16 cellular contexts compared by ENCODE assay signal in the genomic region with DNA sequence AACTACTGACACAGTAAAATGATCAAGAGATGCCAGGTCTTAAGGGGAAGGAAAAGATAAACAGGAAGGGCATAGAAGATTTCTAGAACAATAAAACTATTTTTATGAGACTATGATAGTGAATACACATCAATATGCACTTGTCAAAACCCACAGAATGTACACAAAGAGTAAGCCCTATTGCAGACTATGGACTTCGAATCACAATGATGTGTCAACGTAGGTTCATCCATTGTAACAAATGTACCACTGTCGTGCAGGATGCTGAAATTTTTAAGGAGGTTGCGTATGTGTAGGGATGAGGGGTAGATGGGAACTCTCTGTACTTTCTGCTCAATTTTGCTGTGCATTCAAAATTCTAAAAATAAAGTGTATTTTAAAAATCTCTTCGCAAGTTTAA.
DNase-seq lines count a peak whose midpoint lies in the region; ATAC-seq, FAIRE-seq and TF ChIP-seq lines count a peak whose summit lies in the region.
"Had no signal": no experiment of that assay in that cellular context is flagged by ENCODE, and none has a peak within 500 bp of the region (broad histone marks: within the 10 kb centered on the region; RNA-seq: fewer than 3 reads in every experiment).

No MANE protein-coding gene starts in this region.

- H3K9me3 Mint-ChIP-seq in CD8-positive, alpha-beta T cell, result no peaks in the 10 kb centered on the region

- H3K27me3 ChIP-seq in MM.1S (replicated peaks; ENCODE audit: insufficient read depth, low read length), result no peaks in the 10 kb centered on the region
- H3K27me3 ChIP-seq in CD8-positive, alpha-beta T cell (ENCODE audit: insufficient read depth, low read length), result no peaks in the 10 kb centered on the region

- peaks cover 33% of the 10 kb centered on the region for H3F3A ChIP-seq in MM.1S (ENCODE audit: insufficient read depth, low read length)

- DNase-seq in D721Med (ENCODE audit: insufficient read length, low spot score), result no peak
- no peak for DNase-seq in MM.1S
- no peak for DNase-seq in left colon
- DNase-seq in NCI-H345 (lab: John Stamatoyannopoulos, UW), result no peak
- no peak for DNase-seq in CD8-positive, alpha-beta T cell
- DNase-seq: CD4-positive, CD25-positive, alpha-beta regulatory T cell; CD8-positive, alpha-beta memory T cell; DMS53; DMS79 treated with DMSO at 0.1 percent for 48 hours; GF-D8; H9 had no signal

- ATAC-seq in left colon, result peak; percentile 95
- no peak for ATAC-seq in HG03469 (IDR thresholded peaks at IDR 0.05; ENCODE audit: unreplicated experiment)
- ATAC-seq in CD8-positive, alpha-beta T cell, result no peak
- ATAC-seq: GM23338, HCT116 had no signal

- peak; percentile 46 for FAIRE-seq in D721Med (lab: Jason Lieb, UNC)
- FAIRE-seq: GM12891 had no signal

- intact Hi-C loops in left colon (cut with DNase I, micrococcal nuclease), result no loop called here
- intact Hi-C loops in CD8-positive, alpha-beta T cell (cut with DNase I, micrococcal nuclease), result no loop called here

- H3K4me1 Mint-ChIP-seq in CD8-positive, alpha-beta T cell (ENCODE audit: low read depth), result peaks cover 62% of the 10 kb centered on the region

- no peaks in the 10 kb centered on the region for H3K36me3 ChIP-seq in MM.1S (replicated peaks; ENCODE audit: insufficient read depth, low read length)
- no peaks in the 10 kb centered on the region for H3K36me3 ChIP-seq in CD8-positive, alpha-beta T cell (ENCODE audit: insufficient read depth, low read length)

- no peak overlapping the region for H3K27ac Mint-ChIP-seq in CD8-positive, alpha-beta T cell
- H3K27ac Mint-ChIP-seq: CD8-positive, alpha-beta memory T cell; H9 had no signal

- no peak overlapping the region for H3K4me3 Mint-ChIP-seq in CD8-positive, alpha-beta T cell
- H3K4me3 Mint-ChIP-seq: CD4-positive, CD25-positive, alpha-beta regulatory T cell; CD8-positive, alpha-beta memory T cell; GM23338; H9 had no signal

- H3K27me3 Mint-ChIP-seq in CD8-positive, alpha-beta T cell (ENCODE audit: low read depth), result no peaks in the 10 kb centered on the region
- H3K27me3 Mint-ChIP-seq: CD4-positive, CD25-positive, alpha-beta regulatory T cell had no signal

- H3K27ac ChIP-seq in MM.1S (ENCODE audit: low read length), result peak overlapping the region; percentile 82; the same call in 1 of the 2 replicates
- H3K27ac ChIP-seq in CD8-positive, alpha-beta T cell (ENCODE audit: low read depth, low read length), result no peak overlapping the region
- H3K27ac ChIP-seq: C4-2B had no signal

- peaks cover 43% of the 10 kb centered on the region for H3K4me1 ChIP-seq in MM.1S (ENCODE audit: low read length)
- peaks cover 4% of the 10 kb centered on the region for H3K4me1 ChIP-seq in CD8-positive, alpha-beta T cell (ENCODE audit: insufficient read depth, low read length)

- CTCF ChIA-PET in CD8-positive, alpha-beta T cell (lab: Charles Lee), result no interaction called here

- no peak overlapping the region for H2AFZ ChIP-seq in MM.1S (ENCODE audit: low read length)
- H2AFZ ChIP-seq: GM23338 had no signal

- peaks cover 32% of the 10 kb centered on the region for H3K36me3 Mint-ChIP-seq in CD8-positive, alpha-beta T cell

- H3K79me2 ChIP-seq in MM.1S (ENCODE audit: low read length), result peaks cover 66% of the 10 kb centered on the region

- no peak for TF ChIP-seq CTCF in D721Med (IDR thresholded peaks at IDR 0.05; ENCODE audit: insufficient read depth, missing control alignments)
- TF ChIP-seq CTCF in MM.1S (IDR thresholded peaks at IDR 0.05; ENCODE audit: low read length), result no peak
- no peak for TF ChIP-seq CTCF in CD8-positive, alpha-beta T cell (IDR thresholded peaks at IDR 0.05)

- no peaks in the 10 kb centered on the region for H4K20me1 ChIP-seq in MM.1S (ENCODE audit: insufficient read depth, low read length)

- no peak overlapping the region for H3K9ac ChIP-seq in MM.1S (ENCODE audit: low read length)

- H3K9me3 ChIP-seq in MM.1S (replicated peaks; ENCODE audit: insufficient read depth, low read length), result no peaks in the 10 kb centered on the region
- no peaks in the 10 kb centered on the region for H3K9me3 ChIP-seq in CD8-positive, alpha-beta T cell (ENCODE audit: low read length)

- peak overlapping the region; percentile 88 for H3K4me2 ChIP-seq in MM.1S (ENCODE audit: low read depth, low read length)
- H3K4me2 ChIP-seq: GM23338 had no signal

- no peak overlapping the region; the same call in 1 of the 2 replicates for H3K4me3 ChIP-seq in MM.1S (ENCODE audit: low read length)
- no peak overlapping the region for H3K4me3 ChIP-seq in CD8-positive, alpha-beta T cell (ENCODE audit: low read depth, low read length)
- H3K4me3 ChIP-seq: GM23338 had no signal

- H3K9me2 ChIP-seq in MM.1S (replicated peaks; ENCODE audit: insufficient read depth, low read length), result no peaks in the 10 kb centered on the region

- POLR2A ChIA-PET in CD8-positive, alpha-beta T cell (lab: Charles Lee), result no interaction called here
